Comparison of ENCODE assay signal across 20 cellular contexts in genomic region chr1:22207605-22208264, GRCh38.
A peak's percentile ranks its signal among the peaks of the same experiment; 100 is the strongest.
DNase-seq lines count a peak whose midpoint lies in the region; ATAC-seq and TF ChIP-seq lines count a peak whose summit lies in the region.
"Had no signal": no experiment of that assay in that cellular context is flagged by ENCODE, and none has a peak within 500 bp of the region (broad histone marks: within the 10 kb centered on the region; RNA-seq: fewer than 3 reads in every experiment).

No MANE protein-coding gene starts in this region.

- no peak for ATAC-seq in HG02678 (IDR thresholded peaks at IDR 0.05; ENCODE audit: unreplicated experiment)
- ATAC-seq: stimulated activated memory B cell treated with anti-CD40 and anti-IgM and Interleukin-4, amounts not matched to agents 10 μg/mL and 1 μg/mL and 100 μg/mL, for 72 hours had no signal

- WGBS in GM23248 (ENCODE audit: low coverage in 1 of 2, low lambda C conversion rate in 2 of 2, missing lambda C conversion rate in 2 of 2), 2 experiments: 8 to 12% methylated on average over 21 of the region's 21 CpGs
- 77 to 81% methylated on average over 13 to 21 of the region's 21 CpGs for WGBS in endodermal cell (ENCODE audit: insufficient coverage in 1 of 2, insufficient read length in 1 of 2), 2 experiments

- H3K27me3 Mint-ChIP-seq in endodermal cell (ENCODE audit: insufficient read depth): peaks cover 20% of the 10 kb centered on the region

- H3K27me3 ChIP-seq in GM23248 (replicated peaks; ENCODE audit: insufficient read depth): peaks cover 76% of the 10 kb centered on the region
- no peaks in the 10 kb centered on the region for H3K27me3 ChIP-seq in endodermal cell (ENCODE audit: control insufficient read depth, insufficient read depth, low read length, poor library complexity, severe bottlenecking)
- peaks cover 0 to 67% of the 10 kb centered on the region in 2 donors for H3K27me3 ChIP-seq in tibial artery

- H3K9me3 Mint-ChIP-seq in endodermal cell: no peaks in the 10 kb centered on the region
- H3K9me3 Mint-ChIP-seq: activated naive CD8-positive, alpha-beta T cell treated with anti-CD3 and anti-CD28 coated beads, Interleukin-2, amount 10 ng/mL, durations not matched to agents 7 days and 5 days; stimulated activated memory B cell treated with anti-CD40 and anti-IgM and Interleukin-4, amounts not matched to agents 10 μg/mL and 1 μg/mL and 100 μg/mL, for 72 hours had no signal

- H3K4me3 Mint-ChIP-seq in endodermal cell: no peak overlapping the region
- H3K4me3 Mint-ChIP-seq: activated naive CD8-positive, alpha-beta T cell treated with anti-CD3 and anti-CD28 coated beads, Interleukin-2, amount 10 ng/mL, durations not matched to agents 7 days and 5 days; stimulated activated memory B cell treated with anti-CD40 and anti-IgM and Interleukin-4, amounts not matched to agents 10 μg/mL and 1 μg/mL and 100 μg/mL, for 72 hours had no signal

- no peak overlapping the region for H2AFZ ChIP-seq in GM23248

- no peaks in the 10 kb centered on the region for H3K79me2 ChIP-seq in GM23248 (ENCODE audit: insufficient read depth)

- intact Hi-C loops in tibial artery (cut with DNase I; ENCODE audit: low total_unique reads): no loop called here

- H3F3A ChIP-seq in GM23248 (ENCODE audit: insufficient read depth): no peaks in the 10 kb centered on the region

- H4K20me1 ChIP-seq in GM23248 (ENCODE audit: insufficient read depth): no peaks in the 10 kb centered on the region
- H4K20me1 ChIP-seq: BLaER1 had no signal

- H3K27ac ChIP-seq in GM23248 (no peak overlapping the region), endodermal cell (ENCODE audit: low read depth, low read length) (peak overlapping the region; percentile 64), tibial artery (no peak overlapping the region)
- H3K27ac ChIP-seq: BLaER1, cardiac muscle cell, skin epidermis, upper lobe of left lung had no signal

- no peaks in the 10 kb centered on the region for H3K36me3 Mint-ChIP-seq in endodermal cell (ENCODE audit: low read depth)
- H3K36me3 Mint-ChIP-seq: activated naive CD8-positive, alpha-beta T cell treated with anti-CD3 and anti-CD28 coated beads, Interleukin-2, amount 10 ng/mL, durations not matched to agents 7 days and 5 days; stimulated activated memory B cell treated with anti-CD40 and anti-IgM and Interleukin-4, amounts not matched to agents 10 μg/mL and 1 μg/mL and 100 μg/mL, for 72 hours had no signal

- no peak overlapping the region for H3K4me3 ChIP-seq in GM23248
- no peak overlapping the region for H3K4me3 ChIP-seq in endodermal cell (ENCODE audit: low read length)
- H3K4me3 ChIP-seq in retinal pigment epithelial cell (ENCODE audit: low read length): no peak overlapping the region
- no peak overlapping the region for H3K4me3 ChIP-seq in tibial artery
- H3K4me3 ChIP-seq: BLaER1, cardiac muscle cell, skin epidermis, upper lobe of left lung had no signal

- H3K4me2 ChIP-seq in GM23248 (ENCODE audit: unreplicated experiment): no peak overlapping the region
- H3K4me2 ChIP-seq: BLaER1 had no signal

- no peaks in the 10 kb centered on the region for H3K9me2 ChIP-seq in GM23248 (ENCODE audit: insufficient read depth)

- TF ChIP-seq CTCF in endodermal cell (conservative IDR thresholded peaks at IDR 0.05) (no peak), retinal pigment epithelial cell (conservative IDR thresholded peaks at IDR 0.05; ENCODE audit: low read depth, low read length) (no peak), tibial artery (IDR thresholded peaks at IDR 0.05) (no peak)

- H3K27ac Mint-ChIP-seq in endodermal cell: no peak overlapping the region
- H3K27ac Mint-ChIP-seq: activated naive CD8-positive, alpha-beta T cell treated with anti-CD3 and anti-CD28 coated beads, Interleukin-2, amount 10 ng/mL, durations not matched to agents 7 days and 5 days; stimulated activated memory B cell treated with anti-CD40 and anti-IgM and Interleukin-4, amounts not matched to agents 10 μg/mL and 1 μg/mL and 100 μg/mL, for 72 hours had no signal

- no peaks in the 10 kb centered on the region for H3K4me1 ChIP-seq in GM23248 (ENCODE audit: insufficient read depth)
- H3K4me1 ChIP-seq in endodermal cell (ENCODE audit: control insufficient read depth, insufficient read depth, low read length): peaks cover 21% of the 10 kb centered on the region
- peaks cover 0 to 13% (median 10%) of the 10 kb centered on the region in 4 donors for H3K4me1 ChIP-seq in tibial artery

- H3K36me3 ChIP-seq in GM23248 (ENCODE audit: low read depth): no peaks in the 10 kb centered on the region
- H3K36me3 ChIP-seq in endodermal cell (ENCODE audit: control insufficient read depth, insufficient read depth, low read length): no peaks in the 10 kb centered on the region
- H3K36me3 ChIP-seq in tibial artery: no peaks in the 10 kb centered on the region
- H3K36me3 ChIP-seq: BLaER1, cardiac muscle cell, upper lobe of left lung had no signal

- peaks cover 21% of the 10 kb centered on the region for H3K4me1 Mint-ChIP-seq in endodermal cell
- H3K4me1 Mint-ChIP-seq: activated naive CD8-positive, alpha-beta T cell treated with anti-CD3 and anti-CD28 coated beads, Interleukin-2, amount 10 ng/mL, durations not matched to agents 7 days and 5 days; stimulated activated memory B cell treated with anti-CD40 and anti-IgM and Interleukin-4, amounts not matched to agents 10 μg/mL and 1 μg/mL and 100 μg/mL, for 72 hours had no signal

- DNase-seq in GM23248: peak; percentile 24
- peak; percentile 4 to 64 for DNase-seq in NCI-H446 (lab: John Stamatoyannopoulos, UW)
- no peak for DNase-seq in endodermal cell
- DNase-seq in retinal pigment epithelial cell (ENCODE audit: low read depth): peak; percentile 36
- DNase-seq in activated CD4-positive, alpha-beta T cell treated with anti-CD3 and anti-CD28 coated beads for 1 hour: no peak
- DNase-seq in tibial artery: no peak
- DNase-seq: activated CD4-positive, alpha-beta T cell treated with anti-CD3 and anti-CD28 coated beads for 4 hours; activated naive CD8-positive, alpha-beta T cell treated with anti-CD3 and anti-CD28 coated beads, Interleukin-2, amount 10 ng/mL, durations not matched to agents 7 days and 5 days; activated T-cell treated with anti-CD3 and anti-CD28 coated beads for 4 hours; KBM-7; mammary epithelial cell; NCI-H1048; Right ventricle myocardium superior; T1000 had no signal

- in situ Hi-C loops in GM23248 (cut with MboI): no loop called here

- H3K9me3 ChIP-seq in GM23248 (ENCODE audit: low read depth) (no peaks in the 10 kb centered on the region), endodermal cell (ENCODE audit: control insufficient read depth, low read length) (no peaks in the 10 kb centered on the region), tibial artery (no peaks in the 10 kb centered on the region)
- H3K9me3 ChIP-seq: BLaER1, upper lobe of left lung had no signal

- no peak overlapping the region for H3K9ac ChIP-seq in GM23248
- no peak overlapping the region for H3K9ac ChIP-seq in endodermal cell (ENCODE audit: extremely low read depth, low read length, poor library complexity, severe bottlenecking)
- H3K9ac ChIP-seq: BLaER1 had no signal

Comparison
In these comparisons a context has a peak if more than half of its experiments do, and no peak if none do; other contexts are left out.
1. DNase-seq: peak in GM23248 (single experiment), NCI-H446 (2 of 2) and retinal pigment epithelial cell (single experiment); none in endodermal cell (single experiment), activated CD4-positive, alpha-beta T cell treated with anti-CD3 and anti-CD28 coated beads for 1 hour (single experiment) and tibial artery (0 of 2).